ENCODE assay signal across 9 cellular contexts in the genomic region with DNA sequence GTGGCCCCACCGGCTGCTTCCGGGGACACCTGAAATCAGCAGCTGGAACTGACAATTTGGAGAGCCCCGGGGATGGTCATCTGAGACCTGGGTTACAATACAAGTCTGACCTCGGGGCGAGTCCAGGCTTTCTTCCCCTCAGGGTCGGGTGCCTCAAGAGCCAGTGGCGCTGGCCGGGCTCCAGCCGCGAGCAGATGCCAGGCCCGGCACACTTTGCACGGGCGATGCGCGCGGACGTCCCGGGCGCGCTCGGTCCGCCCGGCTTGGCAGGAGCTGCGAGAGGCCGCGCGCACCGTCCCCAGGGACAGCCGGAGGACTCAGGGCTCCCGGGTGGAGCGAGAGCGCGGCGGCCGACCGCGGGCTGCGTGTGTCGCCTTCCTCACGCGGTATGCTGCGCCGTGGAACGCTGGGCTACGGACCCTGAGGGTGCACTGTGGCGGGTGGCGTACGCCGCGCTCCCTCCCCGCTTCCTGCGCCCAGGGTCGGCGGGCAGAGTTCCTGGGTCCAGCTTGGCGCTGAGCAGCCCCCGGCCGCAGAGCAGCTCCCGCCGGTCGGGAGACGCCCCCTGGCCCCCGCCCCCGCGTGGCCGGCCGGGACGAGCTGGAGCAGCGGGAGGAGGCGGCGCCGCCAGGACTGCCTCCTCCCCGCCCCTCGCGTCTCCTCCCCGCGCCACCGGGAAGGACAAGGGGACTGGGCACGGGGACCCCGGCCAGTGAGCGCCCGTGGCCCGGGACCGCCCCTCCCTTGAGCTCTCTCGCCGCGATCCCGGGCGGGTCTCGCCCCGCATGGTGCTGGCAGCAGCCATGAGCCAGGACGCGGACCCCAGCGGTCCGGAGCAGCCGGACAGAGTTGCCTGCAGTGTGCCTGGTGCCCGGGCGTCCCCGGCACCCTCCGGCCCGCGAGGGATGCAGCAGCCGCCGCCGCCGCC. TPM values are rescaled to one million over a fixed set of nuclear protein-coding genes. Genes with fewer than 3 reads are reported as not detected.
DNase-seq lines count a peak whose midpoint lies in the region; ATAC-seq, FAIRE-seq and TF ChIP-seq lines count a peak whose summit lies in the region.
"Had no signal": no experiment of that assay in that cellular context is flagged by ENCODE, and none has a peak within 500 bp of the region (broad histone marks: within the 10 kb centered on the region; RNA-seq: fewer than 3 reads in every experiment).

RBM20 (plus strand) TSS at position 667 of the 928 bp plus-strand sequence; CDS start at position 786, 119 bp downstream.

- peak within 1 kb of the TSS; percentile 69 for H3K4me3 ChIP-seq in A549
- peak within 1 kb of the TSS; percentile 41 for H3K4me3 ChIP-seq in RWPE2 (ENCODE audit: severe bottlenecking)
- peak within 1 kb of the TSS; percentile 48 to 60 for H3K4me3 ChIP-seq in cardiac fibroblast (replicated peaks in 1 of 2; ENCODE audit: low read depth in 2 of 2, low read length in 2 of 2)

- peak within 1 kb of the TSS; percentile 77 for H3K4me2 ChIP-seq in A549

- TF ChIP-seq RAD21 in A549 (conservative IDR thresholded peaks at IDR 0.05 in 1 of 2, IDR thresholded peaks at IDR 0.05 in 1 of 2): no peak

- no peaks in the 10 kb centered on the region for H3K9me3 Mint-ChIP-seq in stimulated activated naive CD8-positive, alpha-beta T cell treated with anti-CD3 and anti-CD28 coated beads, Interleukin-15, Interleukin-2, amounts not matched to agents 100 ng/mL and 50 ng/mL, for 24 hours

- peaks cover 37% of the 10 kb centered on the region for H3K4me1 Mint-ChIP-seq in stimulated activated naive CD8-positive, alpha-beta T cell treated with anti-CD3 and anti-CD28 coated beads, Interleukin-15, Interleukin-2, amounts not matched to agents 100 ng/mL and 50 ng/mL, for 24 hours (ENCODE audit: low read depth)

- CTCF ChIA-PET in A549 (lab: Yijun Ruan, JAX) (interaction anchor here (0.8 to 2.1 kb wide), 9 partner anchors 11 to 35 kb away, joined by 3 to 11 read pairs (median 4); no protein-coding TSS in a partner anchor), RWPE1 (lab: Yijun Ruan, JAX) (interaction anchor here (0.5 to 2.1 kb wide), 4 partner anchors 29 to 154 kb away, joined by 3 to 6 read pairs (median 3); no protein-coding TSS in a partner anchor)

- no peak within 1 kb of the TSS for H3K27ac Mint-ChIP-seq in stimulated activated naive CD8-positive, alpha-beta T cell treated with anti-CD3 and anti-CD28 coated beads, Interleukin-15, Interleukin-2, amounts not matched to agents 100 ng/mL and 50 ng/mL, for 24 hours

- H3K36me3 ChIP-seq in RWPE2 (ENCODE audit: low read depth): no peaks in the 10 kb centered on the region

- POLR2A ChIA-PET in A549 (lab: Yijun Ruan, JAX): interaction anchor here (0.7 to 1.0 kb wide), 2 partner anchors 28 to 275 kb away, joined by 3 read pairs; partner anchors contain the start of genes BBIP1 and SHOC2
- POLR2A ChIA-PET in RWPE1 (lab: Yijun Ruan, JAX; ENCODE audit: low non-redundant PET): no interaction called here

- TF ChIP-seq CTCF in A549 (IDR thresholded peaks at IDR 0.05): no peak
- no peak for TF ChIP-seq CTCF in RWPE2 (IDR thresholded peaks at IDR 0.05; ENCODE audit: poor library complexity, severe bottlenecking)
- TF ChIP-seq CTCF in cardiac fibroblast (IDR thresholded peaks at IDR 0.05; ENCODE audit: low read depth, low read length): no peak
- no peak for TF ChIP-seq CTCF in RWPE1 (conservative IDR thresholded peaks at IDR 0.05; ENCODE audit: low read depth)

- peak within 1 kb of the TSS; percentile 73 to 93 for H3K27ac ChIP-seq in A549
- no peak within 1 kb of the TSS for H3K27ac ChIP-seq in RWPE2 (ENCODE audit: poor library complexity, severe bottlenecking)
- no peak within 1 kb of the TSS for H3K27ac ChIP-seq in RWPE1
- H3K27ac ChIP-seq: epithelial cell of prostate had no signal

- peaks cover 55% of the 10 kb centered on the region for H3K27me3 ChIP-seq in RWPE2 (ENCODE audit: insufficient read depth, poor library complexity, severe bottlenecking)

- WGBS in A549 (ENCODE audit: missing lambda C conversion rate): 3% methylated on average over 23 of the region's 105 CpGs

- peak; percentile 27 for TF ChIP-seq POLR2A in A549 (IDR thresholded peaks at IDR 0.05; ENCODE audit: low read length)

- TF ChIP-seq EP300 in A549 (IDR thresholded peaks at IDR 0.05): no peak

- H3K9me3 ChIP-seq in A549: no peaks in the 10 kb centered on the region
- no peaks in the 10 kb centered on the region for H3K9me3 ChIP-seq in RWPE2 (ENCODE audit: severe bottlenecking)

- FAIRE-seq in A549 (lab: Jason Lieb, UNC): no peak

- DNase-seq in A549 (ENCODE audit: low read depth in 1 of 2, low spot score in 1 of 2) (peak in 1 of 2 experiments; percentile 56), RWPE2 (ENCODE audit: low spot score) (no peak), cardiac fibroblast (ENCODE audit: low read depth in 2 of 2) (peak in 1 of 2 donors; percentile 37), left kidney (ENCODE audit: low read depth, low spot score) (peak; percentile 86), RWPE1 (ENCODE audit: low spot score) (no peak)

- peak within 1 kb of the TSS; percentile 76 for H3K4me3 Mint-ChIP-seq in stimulated activated naive CD8-positive, alpha-beta T cell treated with anti-CD3 and anti-CD28 coated beads, Interleukin-15, Interleukin-2, amounts not matched to agents 100 ng/mL and 50 ng/mL, for 24 hours

- H3K27me3 Mint-ChIP-seq in stimulated activated naive CD8-positive, alpha-beta T cell treated with anti-CD3 and anti-CD28 coated beads, Interleukin-15, Interleukin-2, amounts not matched to agents 100 ng/mL and 50 ng/mL, for 24 hours: peaks cover 71% of the 10 kb centered on the region

- H3K4me1 ChIP-seq in A549 (peaks cover 63% of the 10 kb centered on the region), RWPE2 (ENCODE audit: insufficient read depth, poor library complexity, severe bottlenecking) (peaks cover 8% of the 10 kb centered on the region)

- peak; percentile 76 to 86 for ATAC-seq in A549
- peak; percentile 55 for ATAC-seq in GM18502 (IDR thresholded peaks at IDR 0.05; ENCODE audit: poor library complexity, unreplicated experiment)
- ATAC-seq in RWPE2 (ENCODE audit: low read depth): peak; percentile 74
- no peak for ATAC-seq in HG02884 (IDR thresholded peaks at IDR 0.05; ENCODE audit: unreplicated experiment)

- no peaks in the 10 kb centered on the region for H3K36me3 Mint-ChIP-seq in stimulated activated naive CD8-positive, alpha-beta T cell treated with anti-CD3 and anti-CD28 coated beads, Interleukin-15, Interleukin-2, amounts not matched to agents 100 ng/mL and 50 ng/mL, for 24 hours (ENCODE audit: low read depth)

TF ChIP-seq in A549, 52 proteins besides CTCF, POLR2A, EP300 and RAD21:
- TF ChIP-seq CHD4 (IDR thresholded peaks at IDR 0.05; ENCODE audit: borderline replicate concordance) (no peak), MAFK (IDR thresholded peaks at IDR 0.05; ENCODE audit: partially characterized antibody) (no peak), ZSCAN20 (CRISPR knock-in tag; IDR thresholded peaks at IDR 0.05) (no peak), EHMT2 (IDR thresholded peaks at IDR 0.05; ENCODE audit: low read depth) (no peak), POLR2AphosphoS2 (conservative IDR thresholded peaks at IDR 0.05; ENCODE audit: low read length) (no peak), FOSB (CRISPR knock-in tag; IDR thresholded peaks at IDR 0.05) (no peak), JUN (IDR thresholded peaks at IDR 0.05) (peak in 1 of 2 experiments; percentile 46; a peak in 2 of 5 replicates), JUNB (IDR thresholded peaks at IDR 0.05) (no peak), MAX (IDR thresholded peaks at IDR 0.05) (peak; percentile 63), RFX5 (IDR thresholded peaks at IDR 0.05) (no peak), PHF8 (IDR thresholded peaks at IDR 0.05; ENCODE audit: borderline replicate concordance, low read depth) (no peak), ZNF302 (CRISPR knock-in tag; IDR thresholded peaks at IDR 0.05) (no peak), HDAC2 (IDR thresholded peaks at IDR 0.05) (peak; percentile 69; the same call in 1 of the 2 replicates), ESRRA (IDR thresholded peaks at IDR 0.05; ENCODE audit: borderline replicate concordance, low read length) (no peak), KDM1A (IDR thresholded peaks at IDR 0.05; ENCODE audit: low read depth) (no peak), FOXS1 (CRISPR knock-in tag; IDR thresholded peaks at IDR 0.05) (no peak), HEYL (CRISPR knock-in tag; IDR thresholded peaks at IDR 0.05) (no peak), RARB (CRISPR knock-in tag; IDR thresholded peaks at IDR 0.05) (no peak), TP53 (CRISPR knock-in tag; IDR thresholded peaks at IDR 0.05) (no peak)
- TF ChIP-seq, protein P1, sequence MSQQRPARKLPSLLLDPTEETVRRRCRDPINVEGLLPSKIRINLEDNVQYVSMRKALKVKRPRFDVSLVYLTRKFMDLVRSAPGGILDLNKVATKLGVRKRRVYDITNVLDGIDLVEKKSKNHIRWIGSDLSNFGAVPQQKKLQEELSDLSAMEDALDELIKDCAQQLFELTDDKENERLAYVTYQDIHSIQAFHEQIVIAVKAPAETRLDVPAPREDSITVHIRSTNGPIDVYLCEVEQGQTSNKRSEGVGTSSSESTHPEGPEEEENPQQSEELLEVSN (IDR thresholded peaks at IDR 0.05; ENCODE audit: borderline replicate concordance, low read depth): 0 out of 2 replicates have a peak, but pooled peaks have one; percentile 29

RNA-seq across cellular contexts. Expression of gene RBM20, which starts in this region (rescaled TPM):
- polyA plus RNA-seq in A549 (2011; rRNA removed): 1.5 and 2.0 TPM in 2 replicates
- 0.34 and 0.44 TPM in 2 replicates for polyA plus RNA-seq in A549 (2012; cell fraction: cytosol; rRNA removed)
- polyA plus RNA-seq in A549 (2012; cell fraction: nucleus; rRNA removed): 2.1 and 2.6 TPM in 2 replicates
- 1.7 to 2.0 TPM (median 1.8 TPM) in 3 replicates for polyA plus RNA-seq in A549 (2017; fragmentation: RNase III; extraction: RNeasy Plus Mini Kit Qiagen cat#74134 plus additional on column Dnase treatment)
- polyA minus RNA-seq in A549 (2011; rRNA and poly(A)+ RNA removed): 3.6 and 3.7 TPM in 2 replicates

Comparison
In these comparisons a context has a peak if more than half of its experiments do, and no peak if none do; other contexts are left out.
1. H3K27ac ChIP-seq: peak in A549 (2 of 2); none in RWPE2 (single experiment) and RWPE1 (single experiment).
2. Peak in every context shown above with its lines, with median percentiles within 50 percentile points of each other: H3K4me3 ChIP-seq.